In the genomic region with DNA sequence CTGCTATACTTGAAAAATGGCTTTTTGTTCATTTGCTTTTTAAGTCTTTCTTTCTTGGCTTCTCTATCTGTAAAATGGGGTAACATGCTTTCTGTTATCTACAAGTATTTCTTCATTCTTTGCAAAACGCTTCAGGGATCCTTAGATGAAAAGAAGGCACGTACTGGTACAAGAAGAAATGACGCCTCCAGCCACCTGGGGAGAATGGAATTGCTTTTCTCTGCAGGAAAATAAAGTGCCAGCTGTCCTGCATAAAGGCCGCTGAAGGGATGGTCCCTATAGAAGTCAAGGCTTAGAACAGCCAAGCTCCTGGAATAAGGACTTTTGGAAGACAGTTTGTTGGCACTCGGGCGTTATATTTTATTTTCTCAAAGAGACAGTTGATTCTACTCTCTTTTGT, we compare ENCODE assay signal across 21 cellular contexts.
"Had no signal": no experiment of that assay in that cellular context is flagged by ENCODE, and none has a peak within 500 bp of the region (broad histone marks: within the 10 kb centered on the region; RNA-seq: fewer than 3 reads in every experiment).

No MANE protein-coding gene starts in this region.

- H3K27me3 Mint-ChIP-seq: activated naive CD8-positive, alpha-beta T cell treated with anti-CD3 and anti-CD28 coated beads, Interleukin-2, amount 10 ng/mL, durations not matched to agents 7 days and 5 days had no signal

- H3K9me3 Mint-ChIP-seq: activated naive CD4-positive, alpha-beta T cell treated with anti-CD3 and anti-CD28 coated beads for 36 hours; activated naive CD8-positive, alpha-beta T cell treated with anti-CD3 and anti-CD28 coated beads, Interleukin-2, amount 10 ng/mL, durations not matched to agents 7 days and 5 days; activated T-cell treated with anti-CD3 and anti-CD28 coated beads, Interleukin-2, amount 50 U/mL, for 4 hours; nephron progenitor cell had no signal

- H3K9ac ChIP-seq: parathyroid adenoma had no signal

- ATAC-seq: activated T-cell treated with anti-CD3 and anti-CD28 coated beads, Interleukin-2, amount 50 U/mL, for 4 hours; heart right ventricle; left colon; mucosa of descending colon; right cardiac atrium had no signal

- H3K27ac ChIP-seq: heart right ventricle, parathyroid adenoma, thyroid gland had no signal

- H3K27ac Mint-ChIP-seq: activated naive CD4-positive, alpha-beta T cell treated with anti-CD3 and anti-CD28 coated beads for 36 hours; activated naive CD8-positive, alpha-beta T cell treated with anti-CD3 and anti-CD28 coated beads, Interleukin-2, amount 10 ng/mL, durations not matched to agents 7 days and 5 days; nephron progenitor cell had no signal

- H3K27me3 ChIP-seq: heart right ventricle, thyroid gland had no signal

- H3K36me3 ChIP-seq: heart right ventricle, thyroid gland had no signal

- H3K36me3 Mint-ChIP-seq: activated naive CD8-positive, alpha-beta T cell treated with anti-CD3 and anti-CD28 coated beads, Interleukin-2, amount 10 ng/mL, durations not matched to agents 7 days and 5 days had no signal

- H3K4me3 Mint-ChIP-seq: activated naive CD4-positive, alpha-beta T cell treated with anti-CD3 and anti-CD28 coated beads for 36 hours; activated naive CD8-positive, alpha-beta T cell treated with anti-CD3 and anti-CD28 coated beads, Interleukin-2, amount 10 ng/mL, durations not matched to agents 7 days and 5 days; activated T-cell treated with anti-CD3 and anti-CD28 coated beads, Interleukin-2, amount 50 U/mL, for 4 hours; nephron progenitor cell had no signal

- H3K4me3 ChIP-seq: heart right ventricle, mucosa of descending colon, thyroid gland had no signal

- DNase-seq: activated CD8-positive, alpha-beta memory T cell treated with anti-CD3 and anti-CD28 coated beads, Interleukin-2, amount 50 U/mL, for 48 hours; activated naive CD4-positive, alpha-beta T cell treated with anti-CD3 and anti-CD28 coated beads for 36 hours; activated naive CD8-positive, alpha-beta T cell treated with anti-CD3 and anti-CD28 coated beads, Interleukin-2, amount 10 ng/mL, durations not matched to agents 7 days and 5 days; activated T-cell treated with anti-CD3 and anti-CD28 coated beads, Interleukin-2, amount 50 U/mL, for 4 hours; amniotic stem cell; cerebellar nuclear complex; cortex of kidney; foreskin fibroblast; heart right ventricle; left colon; mesenchymal stem cell; mucosa of descending colon; nephron progenitor cell; nucleus accumbens; right cardiac atrium; stimulated activated CD4-positive, alpha-beta T cell treated with anti-CD3 and anti-CD28 coated beads, Interleukin-4, amount 100 ng/mL, for 24 hours; stimulated activated naive CD4-positive, alpha-beta T cell treated with Interleukin-2 at 50 U/mL for 16 hours; substantia nigra; T-helper 9 cell; thyroid gland had no signal

- H3K9me3 ChIP-seq: heart right ventricle, mucosa of descending colon, thyroid gland had no signal

- H3K4me1 Mint-ChIP-seq: activated naive CD8-positive, alpha-beta T cell treated with anti-CD3 and anti-CD28 coated beads, Interleukin-2, amount 10 ng/mL, durations not matched to agents 7 days and 5 days; nephron progenitor cell had no signal
